7 cellular contexts compared by ENCODE assay signal in genomic region chr10:130957978-130958377, GRCh38.
"Had no signal": no experiment of that assay in that cellular context is flagged by ENCODE, and none has a peak within 500 bp of the region (broad histone marks: within the 10 kb centered on the region; RNA-seq: fewer than 3 reads in every experiment).

No MANE protein-coding gene starts in this region.

- H3K36me3 ChIP-seq: HAP-1 had no signal

- DNase-seq: GM23248, GOT3, H7, HFFc6, IMR-90 had no signal

- H3K27ac Mint-ChIP-seq: HFFc6 had no signal

- H3K9ac ChIP-seq: GM23248 had no signal

- H3K4me3 Mint-ChIP-seq: HFFc6 had no signal

- H3K9me3 ChIP-seq: HAP-1 had no signal

- H3K27ac ChIP-seq: GM23248 had no signal

- H2AFZ ChIP-seq: GM23248 had no signal

- H3K4me1 ChIP-seq: HAP-1 had no signal

- H3K4me3 ChIP-seq: GM23248, HAP-1 had no signal

- ATAC-seq: HCT116 had no signal
